Comparison of ENCODE assay signal across 1 cellular context in the genomic region with DNA sequence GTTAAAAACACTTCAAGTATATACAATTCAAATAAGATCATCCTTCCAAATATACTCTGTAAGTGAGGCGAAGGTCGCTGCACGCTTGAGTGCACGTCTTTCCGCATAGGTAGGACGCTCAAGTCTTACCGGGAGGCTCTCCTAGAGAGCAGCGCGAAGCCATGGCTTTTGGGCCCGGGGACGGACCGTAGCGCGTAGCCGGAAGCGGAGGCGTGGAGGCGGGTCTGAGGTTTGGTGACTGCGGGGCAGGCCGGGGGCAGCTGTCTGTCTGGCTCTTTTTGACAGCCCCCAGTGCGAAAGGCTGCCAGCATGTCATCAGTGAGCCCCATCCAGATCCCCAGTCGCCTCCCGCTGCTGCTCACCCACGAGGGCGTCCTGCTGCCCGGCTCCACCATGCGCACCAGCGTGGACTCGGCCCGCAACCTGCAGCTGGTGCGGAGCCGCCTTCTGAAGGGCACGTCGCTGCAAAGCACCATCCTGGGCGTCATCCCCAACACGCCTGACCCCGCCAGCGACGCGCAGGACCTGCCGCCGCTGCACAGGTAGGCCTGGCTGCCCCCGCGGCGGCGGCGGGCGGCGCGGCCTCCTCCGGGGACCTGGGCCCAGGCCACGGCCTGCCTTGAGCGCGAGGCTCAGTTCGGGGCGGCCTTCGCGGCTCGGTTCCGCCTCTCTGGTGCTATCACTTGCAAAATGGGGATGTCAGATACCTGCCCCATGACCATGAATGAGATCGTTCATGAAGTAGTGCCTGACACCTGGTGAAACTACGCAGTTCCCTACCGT.
TF ChIP-seq lines count a peak whose summit lies in the region.

A gene with protein sequence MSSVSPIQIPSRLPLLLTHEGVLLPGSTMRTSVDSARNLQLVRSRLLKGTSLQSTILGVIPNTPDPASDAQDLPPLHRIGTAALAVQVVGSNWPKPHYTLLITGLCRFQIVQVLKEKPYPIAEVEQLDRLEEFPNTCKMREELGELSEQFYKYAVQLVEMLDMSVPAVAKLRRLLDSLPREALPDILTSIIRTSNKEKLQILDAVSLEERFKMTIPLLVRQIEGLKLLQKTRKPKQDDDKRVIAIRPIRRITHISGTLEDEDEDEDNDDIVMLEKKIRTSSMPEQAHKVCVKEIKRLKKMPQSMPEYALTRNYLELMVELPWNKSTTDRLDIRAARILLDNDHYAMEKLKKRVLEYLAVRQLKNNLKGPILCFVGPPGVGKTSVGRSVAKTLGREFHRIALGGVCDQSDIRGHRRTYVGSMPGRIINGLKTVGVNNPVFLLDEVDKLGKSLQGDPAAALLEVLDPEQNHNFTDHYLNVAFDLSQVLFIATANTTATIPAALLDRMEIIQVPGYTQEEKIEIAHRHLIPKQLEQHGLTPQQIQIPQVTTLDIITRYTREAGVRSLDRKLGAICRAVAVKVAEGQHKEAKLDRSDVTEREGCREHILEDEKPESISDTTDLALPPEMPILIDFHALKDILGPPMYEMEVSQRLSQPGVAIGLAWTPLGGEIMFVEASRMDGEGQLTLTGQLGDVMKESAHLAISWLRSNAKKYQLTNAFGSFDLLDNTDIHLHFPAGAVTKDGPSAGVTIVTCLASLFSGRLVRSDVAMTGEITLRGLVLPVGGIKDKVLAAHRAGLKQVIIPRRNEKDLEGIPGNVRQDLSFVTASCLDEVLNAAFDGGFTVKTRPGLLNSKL (plus strand): TSS at position 221 of the 783 bp plus-strand sequence. CDS start 89 bp downstream, at position 310.

TF ChIP-seq in HepG2, 621 proteins besides CTCF, POLR2A, EP300 and RAD21 (continued from another document and continues in another):
- TF ChIP-seq, protein P1, sequence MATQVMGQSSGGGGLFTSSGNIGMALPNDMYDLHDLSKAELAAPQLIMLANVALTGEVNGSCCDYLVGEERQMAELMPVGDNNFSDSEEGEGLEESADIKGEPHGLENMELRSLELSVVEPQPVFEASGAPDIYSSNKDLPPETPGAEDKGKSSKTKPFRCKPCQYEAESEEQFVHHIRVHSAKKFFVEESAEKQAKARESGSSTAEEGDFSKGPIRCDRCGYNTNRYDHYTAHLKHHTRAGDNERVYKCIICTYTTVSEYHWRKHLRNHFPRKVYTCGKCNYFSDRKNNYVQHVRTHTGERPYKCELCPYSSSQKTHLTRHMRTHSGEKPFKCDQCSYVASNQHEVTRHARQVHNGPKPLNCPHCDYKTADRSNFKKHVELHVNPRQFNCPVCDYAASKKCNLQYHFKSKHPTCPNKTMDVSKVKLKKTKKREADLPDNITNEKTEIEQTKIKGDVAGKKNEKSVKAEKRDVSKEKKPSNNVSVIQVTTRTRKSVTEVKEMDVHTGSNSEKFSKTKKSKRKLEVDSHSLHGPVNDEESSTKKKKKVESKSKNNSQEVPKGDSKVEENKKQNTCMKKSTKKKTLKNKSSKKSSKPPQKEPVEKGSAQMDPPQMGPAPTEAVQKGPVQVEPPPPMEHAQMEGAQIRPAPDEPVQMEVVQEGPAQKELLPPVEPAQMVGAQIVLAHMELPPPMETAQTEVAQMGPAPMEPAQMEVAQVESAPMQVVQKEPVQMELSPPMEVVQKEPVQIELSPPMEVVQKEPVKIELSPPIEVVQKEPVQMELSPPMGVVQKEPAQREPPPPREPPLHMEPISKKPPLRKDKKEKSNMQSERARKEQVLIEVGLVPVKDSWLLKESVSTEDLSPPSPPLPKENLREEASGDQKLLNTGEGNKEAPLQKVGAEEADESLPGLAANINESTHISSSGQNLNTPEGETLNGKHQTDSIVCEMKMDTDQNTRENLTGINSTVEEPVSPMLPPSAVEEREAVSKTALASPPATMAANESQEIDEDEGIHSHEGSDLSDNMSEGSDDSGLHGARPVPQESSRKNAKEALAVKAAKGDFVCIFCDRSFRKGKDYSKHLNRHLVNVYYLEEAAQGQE (IDR thresholded peaks at IDR 0.05; ENCODE audit: borderline replicate concordance in 1 of 2, low read depth in 1 of 2, low read length in 2 of 2) = peak in 1 of 2 experiments; percentile 76; a peak in 2 of 4 replicates
- TF ChIP-seq TBP (CRISPR knock-in tag; IDR thresholded peaks at IDR 0.05) = 0 out of 2 replicates have a peak, but pooled peaks have one; percentile 57
- 0 out of 2 replicates have a peak, but pooled peaks have one; percentile 16 for TF ChIP-seq ZFP62 (CRISPR knock-in tag; IDR thresholded peaks at IDR 0.05)
- TF ChIP-seq POLR2AphosphoS5 (IDR thresholded peaks at IDR 0.05; ENCODE audit: low read depth, low read length) = peak; percentile 83
- peak; percentile 75; the same call in 1 of the 2 replicates for TF ChIP-seq ZNF556 (CRISPR knock-in tag; IDR thresholded peaks at IDR 0.05; ENCODE audit: borderline replicate concordance)
- TF ChIP-seq SIX1 (CRISPR knock-in tag; IDR thresholded peaks at IDR 0.05; ENCODE audit: borderline replicate concordance) = no peak; the same call in 1 of the 2 replicates
- TF ChIP-seq ZMAT3 (CRISPR knock-in tag; conservative IDR thresholded peaks at IDR 0.05) = peak; percentile 95
- no peak for TF ChIP-seq FOXP1 (IDR thresholded peaks at IDR 0.05)
- TF ChIP-seq FOXP1 (CRISPR knock-in tag; IDR thresholded peaks at IDR 0.05) = peak; percentile 43; the same call in 1 of the 2 replicates
- TF ChIP-seq ZNF790 (CRISPR knock-in tag; IDR thresholded peaks at IDR 0.05; ENCODE audit: borderline replicate concordance) = peak; percentile 94; the same call in 1 of the 2 replicates
- no peak for TF ChIP-seq HHEX (CRISPR knock-in tag; IDR thresholded peaks at IDR 0.05)
- peak; percentile 76; the same call in 1 of the 2 replicates for TF ChIP-seq KLF12 (CRISPR knock-in tag; IDR thresholded peaks at IDR 0.05; ENCODE audit: borderline replicate concordance)
- TF ChIP-seq, protein P2, sequence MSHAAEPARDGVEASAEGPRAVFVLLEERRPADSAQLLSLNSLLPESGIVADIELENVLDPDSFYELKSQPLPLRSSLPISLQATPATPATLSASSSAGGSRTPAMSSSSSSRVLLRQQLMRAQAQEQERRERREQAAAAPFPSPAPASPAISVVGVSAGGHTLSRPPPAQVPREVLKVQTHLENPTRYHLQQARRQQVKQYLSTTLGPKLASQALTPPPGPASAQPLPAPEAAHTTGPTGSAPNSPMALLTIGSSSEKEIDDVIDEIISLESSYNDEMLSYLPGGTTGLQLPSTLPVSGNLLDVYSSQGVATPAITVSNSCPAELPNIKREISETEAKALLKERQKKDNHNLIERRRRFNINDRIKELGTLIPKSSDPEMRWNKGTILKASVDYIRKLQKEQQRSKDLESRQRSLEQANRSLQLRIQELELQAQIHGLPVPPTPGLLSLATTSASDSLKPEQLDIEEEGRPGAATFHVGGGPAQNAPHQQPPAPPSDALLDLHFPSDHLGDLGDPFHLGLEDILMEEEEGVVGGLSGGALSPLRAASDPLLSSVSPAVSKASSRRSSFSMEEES (CRISPR knock-in tag; IDR thresholded peaks at IDR 0.05) = peak; percentile 67
- TF ChIP-seq, protein P3, sequence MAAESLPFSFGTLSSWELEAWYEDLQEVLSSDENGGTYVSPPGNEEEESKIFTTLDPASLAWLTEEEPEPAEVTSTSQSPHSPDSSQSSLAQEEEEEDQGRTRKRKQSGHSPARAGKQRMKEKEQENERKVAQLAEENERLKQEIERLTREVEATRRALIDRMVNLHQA (CRISPR knock-in tag; IDR thresholded peaks at IDR 0.05) = no peak; the same call in 1 of the 2 replicates
- peak; percentile 74 for TF ChIP-seq FOXA3 (CRISPR knock-in tag; IDR thresholded peaks at IDR 0.05)
- TF ChIP-seq, protein P4, sequence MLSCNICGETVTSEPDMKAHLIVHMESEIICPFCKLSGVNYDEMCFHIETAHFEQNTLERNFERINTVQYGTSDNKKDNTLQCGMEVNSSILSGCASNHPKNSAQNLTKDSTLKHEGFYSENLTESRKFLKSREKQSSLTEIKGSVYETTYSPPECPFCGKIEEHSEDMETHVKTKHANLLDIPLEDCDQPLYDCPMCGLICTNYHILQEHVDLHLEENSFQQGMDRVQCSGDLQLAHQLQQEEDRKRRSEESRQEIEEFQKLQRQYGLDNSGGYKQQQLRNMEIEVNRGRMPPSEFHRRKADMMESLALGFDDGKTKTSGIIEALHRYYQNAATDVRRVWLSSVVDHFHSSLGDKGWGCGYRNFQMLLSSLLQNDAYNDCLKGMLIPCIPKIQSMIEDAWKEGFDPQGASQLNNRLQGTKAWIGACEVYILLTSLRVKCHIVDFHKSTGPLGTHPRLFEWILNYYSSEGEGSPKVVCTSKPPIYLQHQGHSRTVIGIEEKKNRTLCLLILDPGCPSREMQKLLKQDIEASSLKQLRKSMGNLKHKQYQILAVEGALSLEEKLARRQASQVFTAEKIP (CRISPR knock-in tag; IDR thresholded peaks at IDR 0.05; ENCODE audit: borderline replicate concordance) = 0 out of 2 replicates have a peak, but pooled peaks have one; percentile 35
- TF ChIP-seq ZNF225 (CRISPR knock-in tag; IDR thresholded peaks at IDR 0.05) = peak; percentile 97; the same call in 1 of the 2 replicates
- peak; percentile 81; the same call in 1 of the 2 replicates for TF ChIP-seq ZNF747 (CRISPR knock-in tag; IDR thresholded peaks at IDR 0.05; ENCODE audit: borderline replicate concordance)
- TF ChIP-seq ZBTB42 (CRISPR knock-in tag; IDR thresholded peaks at IDR 0.05) = peak; percentile 86
- TF ChIP-seq ADNP (CRISPR knock-in tag; IDR thresholded peaks at IDR 0.05) = no peak; the same call in 1 of the 2 replicates
- TF ChIP-seq SRSF1 (optimal IDR thresholded peaks at IDR 0.05; ENCODE audit: low read depth, low read length) = no peak
- peak; percentile 98 for TF ChIP-seq ZFX (CRISPR knock-in tag; IDR thresholded peaks at IDR 0.05; ENCODE audit: low read depth)
- no peak for TF ChIP-seq SCMH1 (CRISPR knock-in tag; IDR thresholded peaks at IDR 0.05; ENCODE audit: borderline replicate concordance)
- TF ChIP-seq, protein P5, sequence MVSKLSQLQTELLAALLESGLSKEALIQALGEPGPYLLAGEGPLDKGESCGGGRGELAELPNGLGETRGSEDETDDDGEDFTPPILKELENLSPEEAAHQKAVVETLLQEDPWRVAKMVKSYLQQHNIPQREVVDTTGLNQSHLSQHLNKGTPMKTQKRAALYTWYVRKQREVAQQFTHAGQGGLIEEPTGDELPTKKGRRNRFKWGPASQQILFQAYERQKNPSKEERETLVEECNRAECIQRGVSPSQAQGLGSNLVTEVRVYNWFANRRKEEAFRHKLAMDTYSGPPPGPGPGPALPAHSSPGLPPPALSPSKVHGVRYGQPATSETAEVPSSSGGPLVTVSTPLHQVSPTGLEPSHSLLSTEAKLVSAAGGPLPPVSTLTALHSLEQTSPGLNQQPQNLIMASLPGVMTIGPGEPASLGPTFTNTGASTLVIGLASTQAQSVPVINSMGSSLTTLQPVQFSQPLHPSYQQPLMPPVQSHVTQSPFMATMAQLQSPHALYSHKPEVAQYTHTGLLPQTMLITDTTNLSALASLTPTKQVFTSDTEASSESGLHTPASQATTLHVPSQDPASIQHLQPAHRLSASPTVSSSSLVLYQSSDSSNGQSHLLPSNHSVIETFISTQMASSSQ (IDR thresholded peaks at IDR 0.05; ENCODE audit: low read depth) = peak; percentile 70
- TF ChIP-seq, protein P5 (CRISPR knock-in tag; IDR thresholded peaks at IDR 0.05; ENCODE audit: borderline replicate concordance) = peak; percentile 62; the same call in 1 of the 2 replicates
- TF ChIP-seq HES4 (CRISPR knock-in tag; IDR thresholded peaks at IDR 0.05; ENCODE audit: borderline replicate concordance) = no peak; the same call in none of the 2 replicates
- TF ChIP-seq ZNF256 (CRISPR knock-in tag; conservative IDR thresholded peaks at IDR 0.05) = peak; percentile 77; the same call in 1 of the 2 replicates
- no peak for TF ChIP-seq SETDB1 (CRISPR knock-in tag; IDR thresholded peaks at IDR 0.05; ENCODE audit: borderline replicate concordance)
- TF ChIP-seq, protein P6, sequence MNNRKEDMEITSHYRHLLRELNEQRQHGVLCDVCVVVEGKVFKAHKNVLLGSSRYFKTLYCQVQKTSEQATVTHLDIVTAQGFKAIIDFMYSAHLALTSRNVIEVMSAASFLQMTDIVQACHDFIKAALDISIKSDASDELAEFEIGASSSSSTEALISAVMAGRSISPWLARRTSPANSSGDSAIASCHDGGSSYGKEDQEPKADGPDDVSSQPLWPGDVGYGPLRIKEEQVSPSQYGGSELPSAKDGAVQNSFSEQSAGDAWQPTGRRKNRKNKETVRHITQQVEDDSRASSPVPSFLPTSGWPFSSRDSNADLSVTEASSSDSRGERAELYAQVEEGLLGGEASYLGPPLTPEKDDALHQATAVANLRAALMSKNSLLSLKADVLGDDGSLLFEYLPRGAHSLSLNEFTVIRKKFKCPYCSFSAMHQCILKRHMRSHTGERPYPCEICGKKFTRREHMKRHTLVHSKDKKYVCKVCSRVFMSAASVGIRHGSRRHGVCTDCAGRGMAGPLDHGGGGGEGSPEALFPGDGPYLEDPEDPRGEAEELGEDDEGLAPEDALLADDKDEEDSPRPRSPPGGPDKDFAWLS (CRISPR knock-in tag; IDR thresholded peaks at IDR 0.05; ENCODE audit: borderline replicate concordance) = no peak
- TF ChIP-seq ARNT (IDR thresholded peaks at IDR 0.05) = no peak
- TF ChIP-seq, protein P7, sequence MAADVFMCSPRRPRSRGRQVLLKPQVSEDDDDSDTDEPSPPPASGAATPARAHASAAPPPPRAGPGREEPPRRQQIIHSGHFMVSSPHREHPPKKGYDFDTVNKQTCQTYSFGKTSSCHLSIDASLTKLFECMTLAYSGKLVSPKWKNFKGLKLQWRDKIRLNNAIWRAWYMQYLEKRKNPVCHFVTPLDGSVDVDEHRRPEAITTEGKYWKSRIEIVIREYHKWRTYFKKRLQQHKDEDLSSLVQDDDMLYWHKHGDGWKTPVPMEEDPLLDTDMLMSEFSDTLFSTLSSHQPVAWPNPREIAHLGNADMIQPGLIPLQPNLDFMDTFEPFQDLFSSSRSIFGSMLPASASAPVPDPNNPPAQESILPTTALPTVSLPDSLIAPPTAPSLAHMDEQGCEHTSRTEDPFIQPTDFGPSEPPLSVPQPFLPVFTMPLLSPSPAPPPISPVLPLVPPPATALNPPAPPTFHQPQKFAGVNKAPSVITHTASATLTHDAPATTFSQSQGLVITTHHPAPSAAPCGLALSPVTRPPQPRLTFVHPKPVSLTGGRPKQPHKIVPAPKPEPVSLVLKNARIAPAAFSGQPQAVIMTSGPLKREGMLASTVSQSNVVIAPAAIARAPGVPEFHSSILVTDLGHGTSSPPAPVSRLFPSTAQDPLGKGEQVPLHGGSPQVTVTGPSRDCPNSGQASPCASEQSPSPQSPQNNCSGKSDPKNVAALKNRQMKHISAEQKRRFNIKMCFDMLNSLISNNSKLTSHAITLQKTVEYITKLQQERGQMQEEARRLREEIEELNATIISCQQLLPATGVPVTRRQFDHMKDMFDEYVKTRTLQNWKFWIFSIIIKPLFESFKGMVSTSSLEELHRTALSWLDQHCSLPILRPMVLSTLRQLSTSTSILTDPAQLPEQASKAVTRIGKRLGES (CRISPR knock-in tag; IDR thresholded peaks at IDR 0.05; ENCODE audit: borderline replicate concordance) = 0 out of 2 replicates have a peak, but pooled peaks have one; percentile 48
- no peak for TF ChIP-seq NFRKB (IDR thresholded peaks at IDR 0.05)
- TF ChIP-seq NR3C1 (CRISPR knock-in tag; IDR thresholded peaks at IDR 0.05) = no peak
